Comparison of ENCODE assay signal across 19 cellular contexts in the genomic region with DNA sequence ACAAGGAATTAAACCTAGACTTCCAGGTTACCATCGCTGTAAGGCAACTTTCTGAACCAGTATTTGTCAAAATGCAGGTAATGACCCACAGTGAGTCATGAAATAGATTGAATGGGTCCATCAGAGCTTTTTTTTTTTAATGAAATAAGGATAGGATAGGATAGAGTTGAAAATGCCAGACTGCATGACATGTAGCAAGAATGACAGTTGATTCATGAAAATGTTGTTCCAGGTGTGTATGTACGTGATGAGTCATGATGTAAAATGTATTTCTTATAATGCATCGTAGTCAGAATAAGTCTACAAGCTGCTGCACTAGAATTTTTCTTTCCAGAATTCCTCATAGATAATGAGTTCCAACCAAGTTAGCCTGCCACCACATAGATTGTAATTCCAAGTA.
A peak's percentile ranks its signal among the peaks of the same experiment; 100 is the strongest.
DNase-seq lines count a peak whose midpoint lies in the region; ATAC-seq, FAIRE-seq and TF ChIP-seq lines count a peak whose summit lies in the region.
"Had no signal": no experiment of that assay in that cellular context is flagged by ENCODE, and none has a peak within 500 bp of the region (broad histone marks: within the 10 kb centered on the region; RNA-seq: fewer than 3 reads in every experiment).

No MANE protein-coding gene starts in this region.

- no peak overlapping the region for H3K4ac ChIP-seq in trophoblast cell (ENCODE audit: low read depth, low read length)

- no peak for FAIRE-seq in small intestine (lab: Jason Lieb, UNC)
- FAIRE-seq: G401.6, H1 had no signal

- intact Hi-C loops in Caco-2 (cut with micrococcal nuclease; ENCODE audit: unreplicated experiment) = loop anchor here (5.0 to 10.0 kb wide), 3 partner anchors 146 to 262 kb away; no protein-coding TSS in a partner anchor
- intact Hi-C loops in PC-3 (cut with micrococcal nuclease) = loop anchor here (2.0 to 10.0 kb wide), 3 partner anchors 92 to 302 kb away; no protein-coding TSS in a partner anchor

- WGBS in trophoblast cell (ENCODE audit: extremely low coverage, insufficient coverage, insufficient read length) = no CpG with 5 or more reads among the region's 3 CpGs
- 92 to 97% (median 94%) methylated on average over 3 of the region's 3 CpGs for WGBS in small intestine, 3 donors

- 0 out of 2 replicates have a peak, but pooled peaks cover 1% of the 10 kb centered on the region for H3K36me3 ChIP-seq in Caco-2 (ENCODE audit: control insufficient read depth, insufficient read depth, low read length)
- no peaks in the 10 kb centered on the region for H3K36me3 ChIP-seq in PC-3 (ENCODE audit: low read depth, low read length)
- H3K36me3 ChIP-seq in trophoblast cell (ENCODE audit: control insufficient read depth in 1 of 2, insufficient read depth in 2 of 2, low read length in 2 of 2) = peaks cover 6 to 7% of the 10 kb centered on the region in 2 experiments
- peaks cover 3 to 10% of the 10 kb centered on the region in 2 donors for H3K36me3 ChIP-seq in small intestine (ENCODE audit: control insufficient read depth in 2 of 2, insufficient read depth in 2 of 2, low read length in 2 of 2)

- POLR2A ChIA-PET in Caco-2 (lab: Charles Lee) = no interaction called here
- POLR2A ChIA-PET in PC-3 (lab: Charles Lee; ENCODE audit: unreplicated experiment) = interaction anchor here (0.5 kb wide), 1 partner anchor 90 kb away, joined by 3 read pairs; no protein-coding TSS in a partner anchor
- POLR2A ChIA-PET in activated CD8-positive, alpha-beta T cell treated with anti-CD3 and anti-CD28 coated beads, Interleukin-2, amount 10 ng/mL, durations not matched to agents 7 days and 5 days (lab: Charles Lee) = no interaction called here

- H4K20me1 ChIP-seq in PC-3 (ENCODE audit: low read length) = no peaks in the 10 kb centered on the region

- H3K18ac ChIP-seq in trophoblast cell (ENCODE audit: low read length) = no peak overlapping the region

- H4K8ac ChIP-seq in trophoblast cell (ENCODE audit: low read depth, low read length) = no peak overlapping the region

- H3K27me3 ChIP-seq in Caco-2 (replicated peaks; ENCODE audit: control insufficient read depth, insufficient read depth, low read length) (no peaks in the 10 kb centered on the region), PC-3 (ENCODE audit: low read length) (no peaks in the 10 kb centered on the region), trophoblast cell (ENCODE audit: insufficient read depth, low read length) (no peaks in the 10 kb centered on the region), small intestine (ENCODE audit: control insufficient read depth in 2 of 2, insufficient read depth in 2 of 2, low read length in 2 of 2) (no peaks in the 10 kb centered on the region)
- H3K27me3 ChIP-seq: brain microvascular endothelial cell had no signal

- no peak overlapping the region for H2BK12ac ChIP-seq in trophoblast cell (ENCODE audit: low read length)

- BruUV-seq in Caco-2 (replicated peaks; lab: Mats Ljungman, UMichigan) (no TSS peak), PC-3 (replicated peaks; lab: Mats Ljungman, UMichigan) (no TSS peak)

- H2AFZ ChIP-seq in PC-3 (ENCODE audit: low read length) (no peak overlapping the region), trophoblast cell (ENCODE audit: insufficient read depth, low read length, poor library complexity) (no peak overlapping the region)

- H4K12ac ChIP-seq in trophoblast cell (ENCODE audit: low read depth, low read length) = no peak overlapping the region

- H3K9me3 Mint-ChIP-seq in Caco-2 (ENCODE audit: unreplicated experiment) = peaks cover 12% of the 10 kb centered on the region
- no peaks in the 10 kb centered on the region for H3K9me3 Mint-ChIP-seq in activated CD8-positive, alpha-beta T cell treated with anti-CD3 and anti-CD28 coated beads, Interleukin-2, amount 10 ng/mL, durations not matched to agents 7 days and 5 days (ENCODE audit: insufficient read depth)
- H3K9me3 Mint-ChIP-seq: activated naive CD4-positive, alpha-beta T cell treated with anti-CD3 and anti-CD28 coated beads for 36 hours had no signal

- peak overlapping the region; percentile 67 for H3K27ac Mint-ChIP-seq in Caco-2 (ENCODE audit: unreplicated experiment)
- H3K27ac Mint-ChIP-seq in activated CD8-positive, alpha-beta T cell treated with anti-CD3 and anti-CD28 coated beads, Interleukin-2, amount 10 ng/mL, durations not matched to agents 7 days and 5 days = no peak overlapping the region
- H3K27ac Mint-ChIP-seq: activated CD4-positive, alpha-beta T cell treated with anti-CD3 and anti-CD28 coated beads for 36 hours; activated naive CD4-positive, alpha-beta T cell treated with anti-CD3 and anti-CD28 coated beads for 36 hours had no signal

- no peak overlapping the region for H3K4me3 ChIP-seq in Caco-2 (ENCODE audit: low read depth, low read length)
- peak overlapping the region; percentile 58 for H3K4me3 ChIP-seq in PC-3 (ENCODE audit: low read length)
- no peak overlapping the region for H3K4me3 ChIP-seq in trophoblast cell (ENCODE audit: low read depth, low read length)
- no peak overlapping the region for H3K4me3 ChIP-seq in small intestine (ENCODE audit: low read depth in 1 of 2, low read length in 2 of 2)

- peaks cover 42% of the 10 kb centered on the region for H3K4me1 Mint-ChIP-seq in Caco-2 (ENCODE audit: low read depth, unreplicated experiment)
- H3K4me1 Mint-ChIP-seq in activated CD8-positive, alpha-beta T cell treated with anti-CD3 and anti-CD28 coated beads, Interleukin-2, amount 10 ng/mL, durations not matched to agents 7 days and 5 days (ENCODE audit: low read depth) = peaks cover 24% of the 10 kb centered on the region

- H4K91ac ChIP-seq in trophoblast cell (ENCODE audit: low read depth, low read length) = peak overlapping the region; percentile 33

- DNase-seq in Caco-2 (no peak), PC-3 (peak; percentile 81), dermis microvascular lymphatic vessel endothelial cell (ENCODE audit: low read depth in 2 of 2) (peak; percentile 14 to 56), trophoblast cell (peak in 1 of 2 donors; percentile 66), small intestine (no peak)
- DNase-seq in activated CD8-positive, alpha-beta T cell treated with anti-CD3 and anti-CD28 coated beads, Interleukin-2, amount 10 ng/mL, durations not matched to agents 7 days and 5 days = no peak
- DNase-seq: activated CD4-positive, alpha-beta T cell treated with anti-CD3 and anti-CD28 coated beads for 36 hours; activated naive CD4-positive, alpha-beta T cell treated with anti-CD3 and anti-CD28 coated beads for 36 hours; AML-193; brain microvascular endothelial cell; Kasumi-1; NCI-H446; posterior cingulate gyrus; SK-N-SH; stimulated activated CD4-positive, alpha-beta T cell treated with anti-CD3 and anti-CD28 coated beads, Interleukin-15, amount 100 ng/mL, for 24 hours had no signal

- H3K27ac ChIP-seq in PC-3 (ENCODE audit: low read length) = peak overlapping the region; percentile 100
- H3K27ac ChIP-seq in trophoblast cell (ENCODE audit: low read depth, low read length) = peak overlapping the region; percentile 96
- no peak overlapping the region for H3K27ac ChIP-seq in small intestine (ENCODE audit: low read depth in 1 of 2, low read length in 1 of 2)

- no peaks in the 10 kb centered on the region for H3K9me2 ChIP-seq in PC-3 (replicated peaks; ENCODE audit: low read length)
- H3K9me2 ChIP-seq: SK-N-SH had no signal

- no peak overlapping the region for H2BK120ac ChIP-seq in trophoblast cell (ENCODE audit: insufficient read depth, low read length, poor library complexity)

- ATAC-seq in PC-3 (peak; percentile 18), GM18909 (IDR thresholded peaks at IDR 0.05; ENCODE audit: poor library complexity, unreplicated experiment) (no peak), HG03045 (IDR thresholded peaks at IDR 0.05; ENCODE audit: unreplicated experiment) (no peak)
- ATAC-seq in activated CD8-positive, alpha-beta T cell treated with anti-CD3 and anti-CD28 coated beads, Interleukin-2, amount 10 ng/mL, durations not matched to agents 7 days and 5 days = no peak
- ATAC-seq: activated CD4-positive, alpha-beta T cell treated with anti-CD3 and anti-CD28 coated beads for 36 hours had no signal

- TF ChIP-seq CTCF in Caco-2 (IDR thresholded peaks at IDR 0.05; ENCODE audit: insufficient read depth in 1 of 2, low read depth in 1 of 2, low read length in 1 of 2, severe bottlenecking in 1 of 2, unreplicated experiment in 1 of 2) (no peak), PC-3 (conservative IDR thresholded peaks at IDR 0.05; ENCODE audit: low read depth, low read length) (no peak)

- H3K27me3 Mint-ChIP-seq in Caco-2 (ENCODE audit: insufficient read depth, unreplicated experiment) = no peaks in the 10 kb centered on the region
- H3K27me3 Mint-ChIP-seq in activated CD8-positive, alpha-beta T cell treated with anti-CD3 and anti-CD28 coated beads, Interleukin-2, amount 10 ng/mL, durations not matched to agents 7 days and 5 days (ENCODE audit: low read depth) = no peaks in the 10 kb centered on the region
- H3K27me3 Mint-ChIP-seq: activated CD4-positive, alpha-beta T cell treated with anti-CD3 and anti-CD28 coated beads for 36 hours had no signal

- peaks cover 9% of the 10 kb centered on the region for H3K36me3 Mint-ChIP-seq in Caco-2 (ENCODE audit: insufficient read depth, unreplicated experiment)
- H3K36me3 Mint-ChIP-seq in activated CD8-positive, alpha-beta T cell treated with anti-CD3 and anti-CD28 coated beads, Interleukin-2, amount 10 ng/mL, durations not matched to agents 7 days and 5 days (ENCODE audit: low read depth) = peaks cover 59% of the 10 kb centered on the region

- H3K4me3 Mint-ChIP-seq in Caco-2 (ENCODE audit: unreplicated experiment) = peak overlapping the region; percentile 20
- no peak overlapping the region for H3K4me3 Mint-ChIP-seq in activated CD8-positive, alpha-beta T cell treated with anti-CD3 and anti-CD28 coated beads, Interleukin-2, amount 10 ng/mL, durations not matched to agents 7 days and 5 days
- H3K4me3 Mint-ChIP-seq: activated CD4-positive, alpha-beta T cell treated with anti-CD3 and anti-CD28 coated beads for 36 hours; activated naive CD4-positive, alpha-beta T cell treated with anti-CD3 and anti-CD28 coated beads for 36 hours had no signal

- no peak overlapping the region for H3K14ac ChIP-seq in trophoblast cell (ENCODE audit: low read length)

- peaks cover 49% of the 10 kb centered on the region for H3K4me1 ChIP-seq in Caco-2
- H3K4me1 ChIP-seq in PC-3 (ENCODE audit: insufficient read depth, low read length) = peaks cover 48% of the 10 kb centered on the region
- H3K4me1 ChIP-seq in trophoblast cell (ENCODE audit: control insufficient read depth in 1 of 2, insufficient read depth in 2 of 2, low read length in 2 of 2) = peaks cover 12 to 18% of the 10 kb centered on the region in 2 experiments
- peaks cover 10 to 20% of the 10 kb centered on the region in 2 donors for H3K4me1 ChIP-seq in small intestine (ENCODE audit: control insufficient read depth in 2 of 2, insufficient read depth in 1 of 2, low read depth in 1 of 2, low read length in 1 of 2)

- CTCF ChIA-PET in Caco-2 (lab: Charles Lee) (interaction anchor here (1.0 kb wide), 1 partner anchor 147 kb away, joined by 6 read pairs; no protein-coding TSS in a partner anchor), PC-3 (lab: Charles Lee) (interaction anchor here (0.6 to 1.2 kb wide), 2 partner anchors 146 to 380 kb away, joined by 3 read pairs; partner anchors contain the start of gene LRP6)
- CTCF ChIA-PET in activated CD8-positive, alpha-beta T cell treated with anti-CD3 and anti-CD28 coated beads, Interleukin-2, amount 10 ng/mL, durations not matched to agents 7 days and 5 days (lab: Charles Lee) = no interaction called here

- H3K79me2 ChIP-seq in PC-3 (ENCODE audit: low read length) = no peaks in the 10 kb centered on the region
- no peaks in the 10 kb centered on the region for H3K79me2 ChIP-seq in trophoblast cell (ENCODE audit: control insufficient read depth, insufficient read depth, low read length, poor library complexity)

- peak overlapping the region; percentile 15 for H2AK5ac ChIP-seq in trophoblast cell (ENCODE audit: low read length)

- no peak overlapping the region for H2BK5ac ChIP-seq in trophoblast cell (ENCODE audit: low read depth, low read length, poor library complexity)

- H3K4me2 ChIP-seq in PC-3 (ENCODE audit: low read length) (peak overlapping the region; percentile 92), trophoblast cell (ENCODE audit: low read length) (no peak overlapping the region)
- H3K4me2 ChIP-seq: SK-N-SH had no signal

- H3K79me1 ChIP-seq in trophoblast cell (ENCODE audit: low read length) = peaks cover 17% of the 10 kb centered on the region

- H3K9me3 ChIP-seq in Caco-2 (no peaks in the 10 kb centered on the region), PC-3 (ENCODE audit: low read length) (no peaks in the 10 kb centered on the region), trophoblast cell (ENCODE audit: insufficient read depth, low read depth, low read length) (no peaks in the 10 kb centered on the region), small intestine (ENCODE audit: control insufficient read depth, low read depth) (no peaks in the 10 kb centered on the region)
- H3K9me3 ChIP-seq: SK-N-SH had no signal

- H3K9ac ChIP-seq in PC-3 (ENCODE audit: low read length) (peak overlapping the region; percentile 89), trophoblast cell (ENCODE audit: low read length) (no peak overlapping the region)
- H3K9ac ChIP-seq: SK-N-SH had no signal

- H3F3A ChIP-seq in PC-3 (ENCODE audit: low read length, unreplicated experiment) = no peaks in the 10 kb centered on the region

- H3K23ac ChIP-seq in trophoblast cell (ENCODE audit: low read length) = no peak overlapping the region

Comparison
In these comparisons a context has a peak if more than half of its experiments do, and no peak if none do; other contexts are left out.
1. DNase-seq: peak in PC-3 (single experiment) and dermis microvascular lymphatic vessel endothelial cell (2 of 2); none in Caco-2 (0 of 2), activated CD8-positive, alpha-beta T cell treated with anti-CD3 and anti-CD28 coated beads, Interleukin-2, amount 10 ng/mL, durations not matched to agents 7 days and 5 days (single experiment) and small intestine (single experiment).
2. H3K27ac ChIP-seq: peak in PC-3 (single experiment) and trophoblast cell (single experiment); none in small intestine (0 of 2).